Comparison of ENCODE assay signal across 26 cellular contexts in genomic region chr3:53223541-53223966, GRCh38. TPM values are rescaled to one million over a fixed set of nuclear protein-coding genes. Genes with fewer than 3 reads are reported as not detected.
A peak's percentile ranks its signal among the peaks of the same experiment; 100 is the strongest.
DNase-seq lines count a peak whose midpoint lies in the region; ATAC-seq and TF ChIP-seq lines count a peak whose summit lies in the region.
"Had no signal": no experiment of that assay in that cellular context is flagged by ENCODE, and none has a peak within 500 bp of the region (broad histone marks: within the 10 kb centered on the region; RNA-seq: fewer than 3 reads in every experiment).

No MANE protein-coding gene starts in this region.

- DNase-seq in Calu3 (no peak), IMR-90 (no peak), mesenchymal stem cell (no peak), DMS79 treated with DMSO at 0.1 percent for 48 hours (lab: John Stamatoyannopoulos, UW) (no peak), NCI-H510A (lab: John Stamatoyannopoulos, UW) (no peak)
- DNase-seq in stimulated activated effector memory CD8-positive, alpha-beta T cell treated with anti-CD3 and anti-CD28 coated beads, Interleukin-12 subunit alpha, Interleukin-12 subunit beta, amount 100 ng/mL, for 72 hours (ENCODE audit: low spot score in 2 of 2), result no peak
- DNase-seq: AML-193; CD8-positive, alpha-beta memory T cell; DMS53; GDM1; NCI-H1048; NCI-H187; NCI-H69; SK-N-SH; stimulated activated CD4-positive, alpha-beta T cell treated with anti-CD3 and anti-CD28 coated beads, Interleukin-1b, Interleukin-23, amount 100 ng/mL, for 48 hours; testis had no signal

- TF ChIP-seq CTCF in Calu3 (IDR thresholded peaks at IDR 0.05; ENCODE audit: unreplicated experiment) (no peak), IMR-90 (conservative IDR thresholded peaks at IDR 0.05; ENCODE audit: low read depth, low read length) (no peak)

- peaks cover 79% of the 10 kb centered on the region for H3K36me3 Mint-ChIP-seq in Calu3 (ENCODE audit: insufficient read depth, unreplicated experiment)
- peaks cover 45% of the 10 kb centered on the region for H3K36me3 Mint-ChIP-seq in stimulated activated effector memory CD8-positive, alpha-beta T cell treated with anti-CD3 and anti-CD28 coated beads, Interleukin-12 subunit alpha, Interleukin-12 subunit beta, amount 100 ng/mL, for 72 hours
- H3K36me3 Mint-ChIP-seq: activated naive CD8-positive, alpha-beta T cell had no signal

- 0 out of 2 replicates have a peak, but pooled peaks cover 4% of the 10 kb centered on the region for H3K9me1 ChIP-seq in IMR-90 (ENCODE audit: insufficient read depth, low read length)

- H3K23ac ChIP-seq in IMR-90 (ENCODE audit: low read depth, low read length) (no peak overlapping the region), mesenchymal stem cell (ENCODE audit: low read length in 2 of 2) (no peak overlapping the region)

- H3K79me1 ChIP-seq in IMR-90 (ENCODE audit: low read depth in 1 of 2, low read length in 2 of 2), result peaks cover 3 to 12% of the 10 kb centered on the region in 2 experiments; a peak in 2 of 4 replicates
- peaks cover 9% of the 10 kb centered on the region for H3K79me1 ChIP-seq in mesenchymal stem cell (replicated peaks; ENCODE audit: low read length, poor library complexity, severe bottlenecking)

- H3K4me3 ChIP-seq in IMR-90 (ENCODE audit: insufficient read depth, low read depth, low read length) (no peak overlapping the region), mesenchymal stem cell (ENCODE audit: insufficient read depth in 1 of 2, low read depth in 1 of 2, low read length in 2 of 2) (no peak overlapping the region)
- H3K4me3 ChIP-seq: cardiac muscle cell, HAP-1, lower lobe of right lung, skin epidermis, testis had no signal

- H4K91ac ChIP-seq in IMR-90 (ENCODE audit: insufficient read depth, low read depth, low read length) (no peak overlapping the region), mesenchymal stem cell (ENCODE audit: low read length) (no peak overlapping the region)

- no peak overlapping the region for H3K27ac ChIP-seq in IMR-90 (ENCODE audit: insufficient read depth, low read length)
- H3K27ac ChIP-seq in mesenchymal stem cell (ENCODE audit: low read length, poor library complexity, severe bottlenecking), result no peak overlapping the region
- H3K27ac ChIP-seq: lower lobe of right lung, testis, VCaP had no signal

- POLR2A ChIA-PET in IMR-90 (lab: Charles Lee; ENCODE audit: unreplicated experiment), result no interaction called here

- ATAC-seq in IMR-90 (ENCODE audit: low read depth) (no peak), GM21723 (IDR thresholded peaks at IDR 0.05; ENCODE audit: unreplicated experiment) (no peak)
- no peak for ATAC-seq in stimulated activated effector memory CD8-positive, alpha-beta T cell treated with anti-CD3 and anti-CD28 coated beads, Interleukin-12 subunit alpha, Interleukin-12 subunit beta, amount 100 ng/mL, for 72 hours
- ATAC-seq: activated T-helper 17 cell treated with anti-CD3 and anti-CD28 coated beads, Interleukin-2, amount 50 U/mL, for 72 hours; lower lobe of right lung had no signal

- H2BK15ac ChIP-seq in IMR-90 (ENCODE audit: low read depth, low read length) (no peak overlapping the region), mesenchymal stem cell (ENCODE audit: low read depth, poor library complexity, severe bottlenecking) (no peak overlapping the region)

- H3K9ac ChIP-seq in IMR-90 (ENCODE audit: low read depth, low read length) (no peak overlapping the region), mesenchymal stem cell (ENCODE audit: low read length) (no peak overlapping the region)
- H3K9ac ChIP-seq: SK-N-SH had no signal

- no peaks in the 10 kb centered on the region for H3K27me3 ChIP-seq in IMR-90 (ENCODE audit: control insufficient read depth, insufficient read depth, low read length)
- H3K27me3 ChIP-seq in mesenchymal stem cell (ENCODE audit: control insufficient read depth in 1 of 2, insufficient read depth in 1 of 2, low read length in 2 of 2), result no peaks in the 10 kb centered on the region
- H3K27me3 ChIP-seq: cardiac muscle cell, testis had no signal

- CTCF ChIA-PET in Calu3 (lab: Charles Lee), result no interaction called here
- CTCF ChIA-PET in IMR-90 (lab: Yijun Ruan, JAX), result no interaction called here

- H3K18ac ChIP-seq in IMR-90 (ENCODE audit: low read depth, low read length) (no peak overlapping the region), mesenchymal stem cell (ENCODE audit: low read depth in 1 of 2, low read length in 2 of 2) (no peak overlapping the region)

- dilution Hi-C loops in IMR-90 (cut with HindIII; ENCODE audit: low sequenced_read_pairs, unreplicated experiment), result no loop called here

- peaks cover 12% of the 10 kb centered on the region for H4K20me1 ChIP-seq in IMR-90 (ENCODE audit: insufficient read depth, low read length)

- no peaks in the 10 kb centered on the region for H3K4me1 Mint-ChIP-seq in Calu3 (ENCODE audit: low read depth, unreplicated experiment)
- H3K4me1 Mint-ChIP-seq in stimulated activated effector memory CD8-positive, alpha-beta T cell treated with anti-CD3 and anti-CD28 coated beads, Interleukin-12 subunit alpha, Interleukin-12 subunit beta, amount 100 ng/mL, for 72 hours, result peaks cover 7% of the 10 kb centered on the region
- H3K4me1 Mint-ChIP-seq: activated T-helper 17 cell treated with anti-CD3 and anti-CD28 coated beads, Interleukin-2, amount 50 U/mL, for 72 hours had no signal

- H3K4ac ChIP-seq in IMR-90 (ENCODE audit: low read depth, low read length), result no peak overlapping the region
- no peak overlapping the region for H3K4ac ChIP-seq in mesenchymal stem cell (ENCODE audit: low read depth in 1 of 2, low read length in 2 of 2)

- H2BK5ac ChIP-seq in IMR-90 (ENCODE audit: low read depth, low read length, poor library complexity, severe bottlenecking), result no peak overlapping the region
- no peak overlapping the region for H2BK5ac ChIP-seq in mesenchymal stem cell (ENCODE audit: low read depth, low read length, poor library complexity, severe bottlenecking)

- peak overlapping the region; percentile 47 for H3K27ac Mint-ChIP-seq in Calu3 (ENCODE audit: unreplicated experiment)
- peak overlapping the region; percentile 74 for H3K27ac Mint-ChIP-seq in stimulated activated effector memory CD8-positive, alpha-beta T cell treated with anti-CD3 and anti-CD28 coated beads, Interleukin-12 subunit alpha, Interleukin-12 subunit beta, amount 100 ng/mL, for 72 hours
- H3K27ac Mint-ChIP-seq: T-helper 2 cell treated with Interferon-gamma antibody and Interleukin-4, amounts not matched to agents 5 μg/mL and 100 μg/mL, for 36 hours had no signal

- H2AK5ac ChIP-seq in IMR-90 (ENCODE audit: low read depth, low read length) (no peak overlapping the region), mesenchymal stem cell (ENCODE audit: low read length, severe bottlenecking) (no peak overlapping the region)

- TF ChIP-seq POLR2A in IMR-90 (IDR thresholded peaks at IDR 0.05; ENCODE audit: low read depth, low read length), result no peak

- no TSS peak for BruUV-seq in Calu3 (replicated peaks; lab: Mats Ljungman, UMichigan)
- no TSS peak for BruUV-seq in IMR-90 (replicated peaks; lab: Mats Ljungman, UMichigan)

- H3K4me2 ChIP-seq in IMR-90 (ENCODE audit: low read depth, low read length), result no peak overlapping the region
- no peak overlapping the region for H3K4me2 ChIP-seq in mesenchymal stem cell (ENCODE audit: low read length, poor library complexity, severe bottlenecking)
- H3K4me2 ChIP-seq: SK-N-SH had no signal

- intact Hi-C loops in Calu3 (cut with micrococcal nuclease; ENCODE audit: unreplicated experiment) (loop anchor here (5.0 kb wide), 2 partner anchors 64 to 129 kb away; no protein-coding TSS in a partner anchor), IMR-90 (cut with micrococcal nuclease) (loop anchor here (5.0 kb wide), 1 partner anchor 74 kb away; no protein-coding TSS in a partner anchor)

- H3K27me3 Mint-ChIP-seq in Calu3 (ENCODE audit: unreplicated experiment), result no peaks in the 10 kb centered on the region
- H3K27me3 Mint-ChIP-seq: activated naive CD8-positive, alpha-beta T cell; activated T-helper 17 cell treated with anti-CD3 and anti-CD28 coated beads, Interleukin-2, amount 50 U/mL, for 72 hours; dendritic cell treated with granulocyte-macrophage colony-stimulating factor and Interleukin-4, amounts not matched to agents 40 ng/mL and 50 ng/mL, for 4 days had no signal

- no peak overlapping the region for H4K8ac ChIP-seq in IMR-90 (ENCODE audit: low read depth in 2 of 2, low read length in 2 of 2)
- H4K8ac ChIP-seq in mesenchymal stem cell (ENCODE audit: low read length), result peak overlapping the region; percentile 4

- H2BK120ac ChIP-seq in IMR-90 (ENCODE audit: low read depth, low read length) (no peak overlapping the region), mesenchymal stem cell (ENCODE audit: low read depth, low read length) (no peak overlapping the region)

- no peak for TF ChIP-seq RAD21 in IMR-90 (IDR thresholded peaks at IDR 0.05; ENCODE audit: low read length)

- no peak overlapping the region for H4K5ac ChIP-seq in IMR-90 (ENCODE audit: low read depth, low read length)

- H2BK12ac ChIP-seq in mesenchymal stem cell (ENCODE audit: low read length in 2 of 2), result no peak overlapping the region

- no peaks in the 10 kb centered on the region for H3K9me3 ChIP-seq in IMR-90 (ENCODE audit: control insufficient read depth, insufficient read depth, low read length)
- no peaks in the 10 kb centered on the region for H3K9me3 ChIP-seq in mesenchymal stem cell (ENCODE audit: control insufficient read depth, low read length)
- H3K9me3 ChIP-seq: HAP-1, lower lobe of right lung, SK-N-SH, testis had no signal

- no peaks in the 10 kb centered on the region for H3K4me1 ChIP-seq in IMR-90 (ENCODE audit: control insufficient read depth, insufficient read depth, low read length)
- no peaks in the 10 kb centered on the region for H3K4me1 ChIP-seq in mesenchymal stem cell (ENCODE audit: control insufficient read depth, insufficient read depth, low read depth, low read length)
- H3K4me1 ChIP-seq: HAP-1, lower lobe of right lung, testis had no signal

- WGBS in IMR-90 (ENCODE audit: extremely low coverage in 2 of 2, insufficient read length in 1 of 2), 2 experiments, result 80% methylated on average over 1 of the region's 9 CpGs; no CpG with 5 or more reads in 1 of the 2 experiments
- 94% methylated on average over 9 of the region's 9 CpGs for WGBS in mesenchymal stem cell

- peak overlapping the region; percentile 41 for H2AFZ ChIP-seq in IMR-90 (replicated peaks; ENCODE audit: low read length, poor library complexity)
- no peak overlapping the region for H2AFZ ChIP-seq in mesenchymal stem cell (ENCODE audit: low read depth, low read length)

- no peak overlapping the region for H2AK9ac ChIP-seq in IMR-90 (replicated peaks; ENCODE audit: low read depth, low read length, poor library complexity)

- in situ Hi-C loops in IMR-90 (cut with MboI; ENCODE audit: low sequenced_read_pairs), result loop anchor here (25.0 kb wide), 1 partner anchor 489 kb away; no protein-coding TSS in a partner anchor

- H3K56ac ChIP-seq in IMR-90 (ENCODE audit: extremely low read depth, insufficient read depth, low read length), result no peak overlapping the region

- no peak overlapping the region for H2BK20ac ChIP-seq in IMR-90 (ENCODE audit: low read depth, low read length)

- H3K14ac ChIP-seq in IMR-90 (replicated peaks; ENCODE audit: low read depth, low read length), result no peak overlapping the region
- no peak overlapping the region for H3K14ac ChIP-seq in mesenchymal stem cell (ENCODE audit: low read length in 2 of 2)

- H3K4me3 Mint-ChIP-seq in Calu3 (ENCODE audit: low read depth, unreplicated experiment), result no peak overlapping the region
- H3K4me3 Mint-ChIP-seq in stimulated activated effector memory CD8-positive, alpha-beta T cell treated with anti-CD3 and anti-CD28 coated beads, Interleukin-12 subunit alpha, Interleukin-12 subunit beta, amount 100 ng/mL, for 72 hours, result no peak overlapping the region
- H3K4me3 Mint-ChIP-seq: activated naive CD8-positive, alpha-beta T cell; activated T-helper 17 cell treated with anti-CD3 and anti-CD28 coated beads, Interleukin-2, amount 50 U/mL, for 72 hours; CD8-positive, alpha-beta memory T cell; dendritic cell treated with granulocyte-macrophage colony-stimulating factor and Interleukin-4, amounts not matched to agents 40 ng/mL and 50 ng/mL, for 4 days; T-helper 2 cell treated with Interferon-gamma antibody and Interleukin-4, amounts not matched to agents 5 μg/mL and 100 μg/mL, for 36 hours had no signal

- no peaks in the 10 kb centered on the region for H3K9me3 Mint-ChIP-seq in Calu3 (ENCODE audit: low read depth, unreplicated experiment)
- no peaks in the 10 kb centered on the region for H3K9me3 Mint-ChIP-seq in stimulated activated effector memory CD8-positive, alpha-beta T cell treated with anti-CD3 and anti-CD28 coated beads, Interleukin-12 subunit alpha, Interleukin-12 subunit beta, amount 100 ng/mL, for 72 hours
- H3K9me3 Mint-ChIP-seq: activated T-helper 17 cell treated with anti-CD3 and anti-CD28 coated beads, Interleukin-2, amount 50 U/mL, for 72 hours; CD8-positive, alpha-beta memory T cell; dendritic cell treated with granulocyte-macrophage colony-stimulating factor and Interleukin-4, amounts not matched to agents 40 ng/mL and 50 ng/mL, for 4 days; T-helper 2 cell treated with Interferon-gamma antibody and Interleukin-4, amounts not matched to agents 5 μg/mL and 100 μg/mL, for 36 hours had no signal

- H3K36me3 ChIP-seq in IMR-90 (ENCODE audit: control insufficient read depth, insufficient read depth, low read length) (peaks cover 61% of the 10 kb centered on the region), mesenchymal stem cell (ENCODE audit: control insufficient read depth in 1 of 2, insufficient read depth in 2 of 2, low read depth in 1 of 2, low read length in 2 of 2) (peaks cover 70 to 72% of the 10 kb centered on the region in 2 experiments)

RNA-seq across cellular contexts. Expression of gene TKT, which starts 32.3 kb away (rescaled TPM):
- total RNA-seq in Calu3 (2022) (391 and 446 TPM in 2 replicates), IMR-90 (2012; rRNA removed) (301 and 349 TPM in 2 replicates)
- 280 and 325 TPM in 2 replicates for polyA plus RNA-seq in IMR-90 (2012; rRNA removed)
- polyA plus RNA-seq in IMR-90 (2012; cell fraction: cytosol; rRNA removed), result 199 and 222 TPM in 2 replicates
- polyA plus RNA-seq in IMR-90 (2012; cell fraction: nucleus; rRNA removed; ENCODE audit: low replicate concordance), result 167 and 314 TPM in 2 replicates
- polyA plus RNA-seq in mesenchymal stem cell (2013, experiment 1 of 2), result 359 TPM
- 363 TPM for polyA plus RNA-seq in mesenchymal stem cell (2013, experiment 2 of 2)
